ENCODE assay signal across 27 cellular contexts in genomic region chr12:15897433-15897832, GRCh38. TPM values are rescaled to one million over a fixed set of nuclear protein-coding genes. Genes with fewer than 3 reads are reported as not detected.
DNase-seq lines count a peak whose midpoint lies in the region; TF ChIP-seq lines count a peak whose summit lies in the region.
"Had no signal": no experiment of that assay in that cellular context is flagged by ENCODE, and none has a peak within 500 bp of the region (broad histone marks: within the 10 kb centered on the region; RNA-seq: fewer than 3 reads in every experiment).

No MANE protein-coding gene starts in this region.

- TF ChIP-seq EP300 in SK-N-SH (IDR thresholded peaks at IDR 0.05; ENCODE audit: borderline replicate concordance in 1 of 2, low read depth in 1 of 2, low read length in 1 of 2): no peak

- H3K27me3 Mint-ChIP-seq in CD8-positive, alpha-beta memory T cell: no peaks in the 10 kb centered on the region
- H3K27me3 Mint-ChIP-seq: B cell had no signal

- in situ Hi-C loops in GM23248 (cut with MboI): no loop called here

- H3K27ac ChIP-seq in GM23248 (peak overlapping the region; percentile 15), SK-N-SH (ENCODE audit: low read depth in 2 of 2, low read length in 1 of 2) (peak overlapping the region; percentile 19 to 37; a peak in 2 of 4 replicates)
- H3K27ac ChIP-seq in CD8-positive, alpha-beta memory T cell (ENCODE audit: low read depth, low read length): no peak overlapping the region
- H3K27ac ChIP-seq: A549, C4-2B, RWPE1 had no signal

- POLR2A ChIA-PET in SK-N-SH (lab: Yijun Ruan, JAX): no interaction called here
- POLR2A ChIA-PET in CD8-positive, alpha-beta memory T cell (lab: Charles Lee): no interaction called here

- TF ChIP-seq CTCF in SK-N-SH (IDR thresholded peaks at IDR 0.05) (no peak), GM10266 (IDR thresholded peaks at IDR 0.05; ENCODE audit: control insufficient read depth, insufficient read depth, low read depth, missing control alignments) (no peak)

- no peaks in the 10 kb centered on the region for H3K9me3 Mint-ChIP-seq in CD8-positive, alpha-beta memory T cell
- H3K9me3 Mint-ChIP-seq: CD8-positive, alpha-beta T cell; GM23338 had no signal

- H3K9me2 ChIP-seq in GM23248 (ENCODE audit: insufficient read depth) (no peaks in the 10 kb centered on the region), SK-N-SH (no peaks in the 10 kb centered on the region)

- H3K27me3 ChIP-seq in GM23248 (replicated peaks; ENCODE audit: insufficient read depth): no peaks in the 10 kb centered on the region
- no peaks in the 10 kb centered on the region for H3K27me3 ChIP-seq in SK-N-SH (ENCODE audit: insufficient read depth)
- no peaks in the 10 kb centered on the region for H3K27me3 ChIP-seq in CD8-positive, alpha-beta memory T cell (ENCODE audit: insufficient read depth, low read length, poor library complexity, severe bottlenecking)
- H3K27me3 ChIP-seq: MG63 had no signal

- H3F3A ChIP-seq in GM23248 (ENCODE audit: insufficient read depth) (peaks cover 42% of the 10 kb centered on the region), SK-N-SH (replicated peaks; ENCODE audit: insufficient read depth) (peaks cover 44% of the 10 kb centered on the region)

- TF ChIP-seq RAD21 in SK-N-SH (IDR thresholded peaks at IDR 0.05; ENCODE audit: low read length): no peak

- H3K9ac ChIP-seq in GM23248: no peak overlapping the region
- no peak overlapping the region for H3K9ac ChIP-seq in SK-N-SH

- H3K79me2 ChIP-seq in GM23248 (ENCODE audit: insufficient read depth) (peaks cover 65% of the 10 kb centered on the region), SK-N-SH (ENCODE audit: insufficient read depth) (peaks cover 33% of the 10 kb centered on the region)

- H3K4me2 ChIP-seq in GM23248 (ENCODE audit: unreplicated experiment) (peak overlapping the region; percentile 13), SK-N-SH (no peak overlapping the region)
- H3K4me2 ChIP-seq: A549, GM23338, PC-9 had no signal

- H3K4me3 Mint-ChIP-seq in CD8-positive, alpha-beta memory T cell: no peak overlapping the region
- H3K4me3 Mint-ChIP-seq: B cell; CD8-positive, alpha-beta T cell; GM23338 had no signal

- H4K20me1 ChIP-seq in GM23248 (ENCODE audit: insufficient read depth) (no peaks in the 10 kb centered on the region), SK-N-SH (ENCODE audit: insufficient read depth) (peaks cover 14% of the 10 kb centered on the region; the same call in 1 of the 2 replicates)

- peaks cover 20% of the 10 kb centered on the region for H3K4me1 ChIP-seq in GM23248 (ENCODE audit: insufficient read depth)
- peaks cover 0 to 9% of the 10 kb centered on the region in 2 experiments; a peak in 2 of 4 replicates for H3K4me1 ChIP-seq in SK-N-SH (ENCODE audit: control insufficient read depth in 1 of 2, insufficient read depth in 2 of 2, low read depth in 1 of 2, low read length in 1 of 2)
- H3K4me1 ChIP-seq in CD8-positive, alpha-beta memory T cell (ENCODE audit: insufficient read depth, low read length): no peaks in the 10 kb centered on the region
- H3K4me1 ChIP-seq: A549, HAP-1 had no signal

- H3K4me1 Mint-ChIP-seq in CD8-positive, alpha-beta memory T cell: peaks cover 2 to 13% (median 5%) of the 10 kb centered on the region in 3 donors
- H3K4me1 Mint-ChIP-seq: GM23338 had no signal

- H3K9me3 ChIP-seq in GM23248 (ENCODE audit: low read depth) (no peaks in the 10 kb centered on the region), SK-N-SH (no peaks in the 10 kb centered on the region)
- H3K9me3 ChIP-seq in CD8-positive, alpha-beta memory T cell (ENCODE audit: low read length): no peaks in the 10 kb centered on the region
- H3K9me3 ChIP-seq: A549, HAP-1, MG63 had no signal

- peaks cover 3 to 72% (median 11%) of the 10 kb centered on the region in 3 donors for H3K36me3 Mint-ChIP-seq in CD8-positive, alpha-beta memory T cell

- 13 to 22% methylated on average over 2 of the region's 2 CpGs for WGBS in GM23248 (ENCODE audit: low coverage in 1 of 2, low lambda C conversion rate in 2 of 2, missing lambda C conversion rate in 2 of 2), 2 experiments
- WGBS in SK-N-SH (ENCODE audit: low lambda C conversion rate): 66% methylated on average over 2 of the region's 2 CpGs

- CTCF ChIA-PET in SK-N-SH (lab: Yijun Ruan, JAX): interaction anchor here (0.7 to 4.8 kb wide), 5 partner anchors 8 to 307 kb away, joined by 3 to 31 read pairs (median 5); partner anchors contain the start of gene DERA
- CTCF ChIA-PET in CD8-positive, alpha-beta memory T cell (lab: Charles Lee): interaction anchor here (0.9 to 1.2 kb wide), 2 partner anchors 307 to 365 kb away, joined by 3 to 4 read pairs; no protein-coding TSS in a partner anchor

- H3K4me3 ChIP-seq in GM23248 (no peak overlapping the region), SK-N-SH (ENCODE audit: low read depth in 2 of 2, low read length in 1 of 2) (no peak overlapping the region)
- no peak overlapping the region for H3K4me3 ChIP-seq in CD8-positive, alpha-beta memory T cell (ENCODE audit: low read length)
- H3K4me3 ChIP-seq: A549, GM12878, GM23338, HAP-1, MG63, PC-9 had no signal

- H3K27ac Mint-ChIP-seq in CD8-positive, alpha-beta memory T cell: peak overlapping the region in 1 of 8 donors; percentile 33
- H3K27ac Mint-ChIP-seq: B cell; CD8-positive, alpha-beta T cell; GM23338 had no signal

- H3K36me3 ChIP-seq in GM23248 (ENCODE audit: low read depth) (peaks cover 79% of the 10 kb centered on the region), SK-N-SH (replicated peaks in 1 of 2; ENCODE audit: control insufficient read depth in 1 of 2, insufficient read depth in 2 of 2, low read length in 1 of 2) (peaks cover 82 to 84% of the 10 kb centered on the region in 2 experiments)
- peaks cover 23% of the 10 kb centered on the region for H3K36me3 ChIP-seq in CD8-positive, alpha-beta memory T cell (ENCODE audit: insufficient read depth, low read length)

- H2AFZ ChIP-seq in GM23248 (no peak overlapping the region), SK-N-SH (ENCODE audit: low read depth) (no peak overlapping the region)
- H2AFZ ChIP-seq: GM23338, PC-9 had no signal

- DNase-seq in EH (ENCODE audit: low read depth) (peak; percentile 57), GM23248 (peak; percentile 53), SK-N-SH (no peak), fibroblast of peridontal ligament (ENCODE audit: extremely low read depth) (peak; percentile 53), GM10266 (ENCODE audit: extremely low spot score) (no peak)
- no peak for DNase-seq in stimulated activated CD4-positive, alpha-beta T cell treated with anti-CD3 and anti-CD28 coated beads, Interleukin-2, amount 100 ng/mL, for 24 hours
- no peak for DNase-seq in CD8-positive, alpha-beta memory T cell
- DNase-seq: Calu3; CD8-positive, alpha-beta T cell; DMS153; DND-41; KBM-7; MG63; NCI-H1694; NCI-H2029 treated with DMSO at 0.1 percent for 48 hours; NCI-H2171 treated with DMSO at 0.1 percent for 48 hours; NCI-H345; NCI-H510A treated with DMSO at 0.1 percent for 48 hours; PC-9; SHP77 had no signal

TF ChIP-seq in SK-N-SH, 30 proteins besides CTCF, POLR2A, EP300 and RAD21:
- TF ChIP-seq TCF12 (IDR thresholded peaks at IDR 0.05): peak; percentile 41
- TF ChIP-seq TEAD4 (IDR thresholded peaks at IDR 0.05; ENCODE audit: borderline replicate concordance, insufficient read depth): no peak

RNA-seq across cellular contexts. Expression of gene DERA, which starts 13.7 kb away (rescaled TPM):
- 43.6 and 47.3 TPM in 2 replicates for total RNA-seq in GM23248 (2014; rRNA removed; shearing (Covaris generic))
- 70.5 and 71.3 TPM in 2 replicates for polyA plus RNA-seq in GM23248 (2016; fragmentation: Nextera tagmentation; extraction: Ambion mirVana)
- polyA plus RNA-seq in SK-N-SH (2012; rRNA removed): 16.6 and 20.0 TPM in 2 replicates
- 24.8 and 29.8 TPM in 2 replicates for polyA plus RNA-seq in SK-N-SH (2012; cell fraction: cytosol; rRNA removed)
- 7.3 and 13.3 TPM in 2 replicates for polyA plus RNA-seq in SK-N-SH (2012; cell fraction: nucleus; rRNA removed)
- 10 to 100 TPM; 25.2 to 26.6 TPM for total RNA-seq in CD8-positive, alpha-beta memory T cell
- polyA plus RNA-seq in CD8-positive, alpha-beta memory T cell: 25.8 TPM

RNA-seq across cellular contexts. Expression of gene STRAP, which starts 15.2 kb away (rescaled TPM):
- total RNA-seq in GM23248 (2014; rRNA removed; shearing (Covaris generic)): 94.1 and 128 TPM in 2 replicates
- 284 and 294 TPM in 2 replicates for polyA plus RNA-seq in GM23248 (2016; fragmentation: Nextera tagmentation; extraction: Ambion mirVana)
- polyA plus RNA-seq in SK-N-SH (2012; rRNA removed): 85.6 and 108 TPM in 2 replicates
- polyA plus RNA-seq in SK-N-SH (2012; cell fraction: cytosol; rRNA removed): 113 and 145 TPM in 2 replicates
- polyA plus RNA-seq in SK-N-SH (2012; cell fraction: nucleus; rRNA removed): 27.7 and 44.7 TPM in 2 replicates
- 100 to 1,000 TPM; 179 to 185 TPM for total RNA-seq in CD8-positive, alpha-beta memory T cell
- 112 TPM for polyA plus RNA-seq in CD8-positive, alpha-beta memory T cell

Comparison
In these comparisons a context has a peak if more than half of its experiments do, and no peak if none do; other contexts are left out.
1. DNase-seq: peak in EH (single experiment), GM23248 (single experiment) and fibroblast of peridontal ligament (single experiment); none in SK-N-SH (single experiment), stimulated activated CD4-positive, alpha-beta T cell treated with anti-CD3 and anti-CD28 coated beads, Interleukin-2, amount 100 ng/mL, for 24 hours (0 of 2), GM10266 (single experiment) and CD8-positive, alpha-beta memory T cell (0 of 5).